In genomic region chr3:184382326-184383032, GRCh38 we compare ENCODE assay signal across 33 cellular contexts. TPM values are rescaled to one million over a fixed set of nuclear protein-coding genes. Genes with fewer than 3 reads are reported as not detected.
"Had no signal": no experiment of that assay in that cellular context is flagged by ENCODE, and none has a peak within 500 bp of the region (broad histone marks: within the 10 kb centered on the region; RNA-seq: fewer than 3 reads in every experiment).

No MANE protein-coding gene starts in this region.

- DNase-seq: activated CD4-positive, alpha-beta memory T cell treated with anti-CD3 and anti-CD28 coated beads for 36 hours; activated CD4-positive, alpha-beta T cell treated with anti-CD3 and anti-CD28 coated beads, Interleukin-2, amount 10 ng/mL, durations not matched to agents 24 days and 14 days; activated CD4-positive, CD25-positive, alpha-beta regulatory T cell treated with anti-CD3 and anti-CD28 coated beads, Interleukin-2, amount 50 U/mL, for 72 hours; activated CD8-positive, alpha-beta memory T cell treated with anti-CD3 and anti-CD28 coated beads, Interleukin-2, amount 50 U/mL, for 4 hours; activated naive CD8-positive, alpha-beta T cell treated with anti-CD3 and anti-CD28 coated beads, Interleukin-2, amount 50 U/mL, for 24 hours; activated T-cell treated with anti-CD3 and anti-CD28 coated beads, Interleukin-2, amount 50 U/mL, for 24 hours; anterior cingulate cortex; body of pancreas; effector CD8-positive, alpha-beta T cell; hippocampal formation; mammary epithelial cell; naive thymus-derived CD4-positive, alpha-beta T cell; ovary; stimulated activated CD4-positive, alpha-beta T cell treated with anti-CD3 and anti-CD28 coated beads, Interleukin-1b, Interleukin-23, amount 100 ng/mL, for 48 hours; stimulated activated CD4-positive, alpha-beta T cell treated with anti-CD3 and anti-CD28 coated beads, Interleukin-4, amount 100 ng/mL, for 4 hours; stimulated activated CD8-positive, alpha-beta memory T cell treated with anti-CD3 and anti-CD28 coated beads, Interleukin-4, amount 100 ng/mL, for 48 hours; stimulated activated naive CD8-positive, alpha-beta T cell treated with anti-CD3 and anti-CD28 coated beads, Interleukin-15, amount 100 ng/mL, for 72 hours; SW 1271; T-helper 9 cell; thyroid gland had no signal

- H3K4me3 ChIP-seq: body of pancreas, ovary, prostate gland, smooth muscle cell had no signal

- H3K27ac ChIP-seq: body of pancreas, ovary, prostate gland, thyroid gland, VCaP had no signal

- H3K36me3 Mint-ChIP-seq: activated CD4-positive, alpha-beta memory T cell treated with anti-CD3 and anti-CD28 coated beads for 36 hours; activated naive CD4-positive, alpha-beta T cell treated with anti-CD3 and anti-CD28 coated beads, Interleukin-2, amount 50 U/mL, for 24 hours; mesothelial cell of epicardium; stimulated activated memory B cell treated with anti-CD40 and anti-IgM and Interleukin-4, amounts not matched to agents 10 μg/mL and 1 μg/mL and 100 μg/mL, for 72 hours had no signal

- ATAC-seq: activated naive CD8-positive, alpha-beta T cell treated with anti-CD3 and anti-CD28 coated beads, Interleukin-2, amount 50 U/mL, for 24 hours; body of pancreas; gastroesophageal sphincter; stimulated activated memory B cell treated with anti-CD40 and anti-IgM and Interleukin-4, amounts not matched to agents 10 μg/mL and 1 μg/mL and 100 μg/mL, for 72 hours had no signal

- H3K9me3 Mint-ChIP-seq: activated CD4-positive, alpha-beta memory T cell treated with anti-CD3 and anti-CD28 coated beads for 36 hours; activated CD4-positive, alpha-beta T cell treated with anti-CD3 and anti-CD28 coated beads, Interleukin-2, amount 10 ng/mL, durations not matched to agents 24 days and 14 days; activated naive CD4-positive, alpha-beta T cell treated with anti-CD3 and anti-CD28 coated beads, Interleukin-2, amount 50 U/mL, for 24 hours; activated naive CD8-positive, alpha-beta T cell treated with anti-CD3 and anti-CD28 coated beads, Interleukin-2, amount 50 U/mL, for 24 hours; activated T-cell treated with anti-CD3 and anti-CD28 coated beads, Interleukin-2, amount 50 U/mL, for 24 hours; mesothelial cell of epicardium; naive thymus-derived CD4-positive, alpha-beta T cell; stimulated activated memory B cell treated with anti-CD40 and anti-IgM and Interleukin-4, amounts not matched to agents 10 μg/mL and 1 μg/mL and 100 μg/mL, for 72 hours; stimulated activated naive CD8-positive, alpha-beta T cell treated with anti-CD3 and anti-CD28 coated beads, Interleukin-15, amount 100 ng/mL, for 72 hours; T-helper 1 cell treated with Interleukin-12 subunit alpha and Interleukin-12 subunit beta and Interleukin-4 antibody, amounts not matched to agents 30 μg/mL and 1 μg/mL, for 36 hours had no signal

- FAIRE-seq: colon, keratinocyte, TTC549 had no signal

- H3K27ac Mint-ChIP-seq: activated CD4-positive, alpha-beta memory T cell treated with anti-CD3 and anti-CD28 coated beads for 36 hours; activated CD4-positive, alpha-beta T cell treated with anti-CD3 and anti-CD28 coated beads, Interleukin-2, amount 10 ng/mL, durations not matched to agents 24 days and 14 days; activated naive CD4-positive, alpha-beta T cell treated with anti-CD3 and anti-CD28 coated beads, Interleukin-2, amount 50 U/mL, for 24 hours; activated naive CD8-positive, alpha-beta T cell treated with anti-CD3 and anti-CD28 coated beads, Interleukin-2, amount 50 U/mL, for 24 hours; activated T-cell treated with anti-CD3 and anti-CD28 coated beads, Interleukin-2, amount 50 U/mL, for 24 hours; mesothelial cell of epicardium; naive thymus-derived CD4-positive, alpha-beta T cell; stimulated activated memory B cell treated with anti-CD40 and anti-IgM and Interleukin-4, amounts not matched to agents 10 μg/mL and 1 μg/mL and 100 μg/mL, for 72 hours; stimulated activated naive CD8-positive, alpha-beta T cell treated with anti-CD3 and anti-CD28 coated beads, Interleukin-15, amount 100 ng/mL, for 72 hours; T-helper 1 cell treated with Interleukin-12 subunit alpha and Interleukin-12 subunit beta and Interleukin-4 antibody, amounts not matched to agents 30 μg/mL and 1 μg/mL, for 36 hours had no signal

- H3K27me3 ChIP-seq: body of pancreas, ovary had no signal

- H3K4me3 Mint-ChIP-seq: activated CD4-positive, alpha-beta memory T cell treated with anti-CD3 and anti-CD28 coated beads for 36 hours; activated CD4-positive, alpha-beta T cell treated with anti-CD3 and anti-CD28 coated beads, Interleukin-2, amount 10 ng/mL, durations not matched to agents 24 days and 14 days; activated naive CD4-positive, alpha-beta T cell treated with anti-CD3 and anti-CD28 coated beads, Interleukin-2, amount 50 U/mL, for 24 hours; activated naive CD8-positive, alpha-beta T cell treated with anti-CD3 and anti-CD28 coated beads, Interleukin-2, amount 50 U/mL, for 24 hours; activated T-cell treated with anti-CD3 and anti-CD28 coated beads, Interleukin-2, amount 50 U/mL, for 24 hours; mesothelial cell of epicardium; stimulated activated memory B cell treated with anti-CD40 and anti-IgM and Interleukin-4, amounts not matched to agents 10 μg/mL and 1 μg/mL and 100 μg/mL, for 72 hours; T-helper 1 cell treated with Interleukin-12 subunit alpha and Interleukin-12 subunit beta and Interleukin-4 antibody, amounts not matched to agents 30 μg/mL and 1 μg/mL, for 36 hours had no signal

- H3K36me3 ChIP-seq: ovary, prostate gland, thyroid gland, upper lobe of left lung had no signal

- H3K4me1 ChIP-seq: prostate gland had no signal

- H3K9me3 ChIP-seq: body of pancreas, gastroesophageal sphincter, ovary, prostate gland, thyroid gland, upper lobe of left lung had no signal

RNA-seq across cellular contexts. Expression of gene CHRD, which starts 2.6 kb away (rescaled TPM):
- total RNA-seq: activated CD4-positive, alpha-beta T cell treated with anti-CD3 and anti-CD28 coated beads, Interleukin-2, amount 10 ng/mL, durations not matched to agents 24 days and 14 days; activated CD8-positive, alpha-beta memory T cell treated with anti-CD3 and anti-CD28 coated beads for 36 hours; mammary epithelial cell; naive thymus-derived CD4-positive, alpha-beta T cell had no signal
- polyA plus RNA-seq: keratinocyte; mammary epithelial cell; naive thymus-derived CD4-positive, alpha-beta T cell had no signal

RNA-seq across cellular contexts. Expression of gene THPO, which starts 4.5 kb away (rescaled TPM):
- total RNA-seq: activated CD4-positive, alpha-beta memory T cell treated with anti-CD3 and anti-CD28 coated beads for 36 hours; activated CD4-positive, alpha-beta T cell treated with anti-CD3 and anti-CD28 coated beads, Interleukin-2, amount 10 ng/mL, durations not matched to agents 24 days and 14 days; activated CD8-positive, alpha-beta memory T cell treated with anti-CD3 and anti-CD28 coated beads for 36 hours; body of pancreas; mammary epithelial cell; naive thymus-derived CD4-positive, alpha-beta T cell; prostate gland; smooth muscle cell had no signal
- polyA plus RNA-seq: keratinocyte; mammary epithelial cell; naive thymus-derived CD4-positive, alpha-beta T cell had no signal
